Comparison of ENCODE assay signal across 26 cellular contexts in the genomic region with DNA sequence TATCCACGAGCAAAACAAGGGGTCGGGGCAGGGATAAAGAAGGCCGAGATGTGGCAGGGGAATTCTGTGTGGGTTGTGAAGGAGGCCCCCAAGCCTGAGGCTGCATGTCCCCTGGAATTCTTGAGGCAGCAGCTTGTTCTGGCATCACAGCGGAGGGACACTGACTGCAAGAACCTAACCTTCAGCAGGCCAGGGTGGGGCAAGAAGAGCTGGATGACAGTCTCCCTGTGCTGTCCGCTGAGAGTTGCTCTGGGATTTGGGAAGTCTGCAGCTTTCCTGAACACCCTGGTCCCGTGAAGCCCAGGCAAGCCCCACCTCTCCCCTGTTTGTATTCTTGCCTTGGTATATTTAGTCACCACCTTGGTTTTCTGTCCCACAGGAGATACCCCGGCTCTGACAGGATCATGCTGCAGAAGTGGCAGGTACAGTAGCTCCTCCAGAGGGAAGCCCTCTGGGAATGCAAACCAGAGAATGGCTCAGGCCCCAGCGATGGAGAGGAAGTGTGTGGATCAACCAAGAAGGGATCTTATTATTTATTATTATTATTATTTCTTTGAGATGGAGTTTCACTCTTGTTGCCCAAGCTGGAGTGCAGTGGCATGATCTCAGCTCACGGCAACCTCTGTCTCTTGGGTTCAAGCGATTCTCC. TPM values are rescaled to one million over a fixed set of nuclear protein-coding genes. Genes with fewer than 3 reads are reported as not detected.
A peak's percentile ranks its signal among the peaks of the same experiment; 100 is the strongest.
DNase-seq lines count a peak whose midpoint lies in the region; ATAC-seq and TF ChIP-seq lines count a peak whose summit lies in the region.
"Had no signal": no experiment of that assay in that cellular context is flagged by ENCODE, and none has a peak within 500 bp of the region (broad histone marks: within the 10 kb centered on the region; RNA-seq: fewer than 3 reads in every experiment).

No MANE protein-coding gene starts in this region.

- no peak overlapping the region for H2AK5ac ChIP-seq in H9 (ENCODE audit: insufficient read length, low read length)

- no CpG with 5 or more reads among the region's 10 CpGs for WGBS in H9 (ENCODE audit: extremely low coverage, insufficient read length, low lambda C conversion rate)

- H2BK20ac ChIP-seq in H9 (ENCODE audit: low read depth, low read length, poor library complexity, severe bottlenecking) = no peak overlapping the region

- H3K4me1 ChIP-seq in H9 (ENCODE audit: insufficient read depth, low read length) = no peaks in the 10 kb centered on the region
- H3K4me1 ChIP-seq: A549; BLaER1 treated with 17β-estradiol and CSF1 and Interleukin-3, amounts not matched to agents 10 nM and 100 nM had no signal

- no peaks in the 10 kb centered on the region for H3K79me1 ChIP-seq in H9 (ENCODE audit: insufficient read depth, low read depth, low read length, poor library complexity, severe bottlenecking)

- H4K5ac ChIP-seq in H9 (ENCODE audit: insufficient read length, low read depth, low read length) = no peak overlapping the region

- no peak overlapping the region for H4K91ac ChIP-seq in H9 (ENCODE audit: insufficient read length, low read depth, low read length)

- no peak overlapping the region for H2BK12ac ChIP-seq in H9 (ENCODE audit: insufficient read length, low read depth, low read length)

- H4K8ac ChIP-seq in H9 (replicated peaks; ENCODE audit: insufficient read length, low read depth, low read length) = no peak overlapping the region

- no peak overlapping the region for H2BK120ac ChIP-seq in H9 (ENCODE audit: low read depth, low read length, poor library complexity, severe bottlenecking)

- no peak overlapping the region for H3K18ac ChIP-seq in H9 (ENCODE audit: insufficient read length, low read depth, low read length)

- no peak overlapping the region for H3K27ac Mint-ChIP-seq in H9
- peak overlapping the region; percentile 50 for H3K27ac Mint-ChIP-seq in neural crest cell (ENCODE audit: unreplicated experiment)
- H3K27ac Mint-ChIP-seq in type B pancreatic cell = no peak overlapping the region
- H3K27ac Mint-ChIP-seq: GM23338 had no signal

- no peaks in the 10 kb centered on the region for H4K20me1 ChIP-seq in H9 (ENCODE audit: control insufficient read depth, insufficient read depth, insufficient read length)
- H4K20me1 ChIP-seq: BLaER1 treated with 17β-estradiol and CSF1 and Interleukin-3, amounts not matched to agents 10 nM and 100 nM had no signal

- no peak overlapping the region for H3K27ac ChIP-seq in H9 (ENCODE audit: insufficient read length, low read depth, low read length)
- no peak overlapping the region for H3K27ac ChIP-seq in coronary artery
- H3K27ac ChIP-seq: A549; BLaER1 treated with 17β-estradiol and CSF1 and Interleukin-3, amounts not matched to agents 10 nM and 100 nM; KMS-11 had no signal

- DNase-seq in H9 (peak; percentile 20), coronary artery (ENCODE audit: low spot score) (peak; percentile 55), neural crest cell (ENCODE audit: low read depth, low spot score) (no peak), type B pancreatic cell (ENCODE audit: extremely low spot score, unreplicated experiment) (peak; percentile 43), DMS53 (lab: John Stamatoyannopoulos, UW) (no peak), dermis blood vessel endothelial cell (no peak)
- DNase-seq: AML-193; CD4-positive, alpha-beta memory T cell; COR-L47; DMS79; EL; GDM1; HCEC 1CT; IMR-90; MM.1S; NCI-H2029; NCI-H446; NCI-H524 treated with DMSO at 0.1 percent for 48 hours; NCI-H774; SIG-M5 had no signal

- no peaks in the 10 kb centered on the region for H3K79me2 ChIP-seq in H9 (ENCODE audit: insufficient read depth, low read length)

- H3K27me3 Mint-ChIP-seq in H9 (ENCODE audit: low read depth) (peaks cover 4% of the 10 kb centered on the region; the same call in 1 of the 2 replicates), neural crest cell (ENCODE audit: low read depth) (peaks cover 2% of the 10 kb centered on the region), type B pancreatic cell (peaks cover 7% of the 10 kb centered on the region)

- H3K9ac ChIP-seq in H9 (ENCODE audit: extremely low read depth, insufficient read length, low read length) = no peak overlapping the region
- H3K9ac ChIP-seq: BLaER1 treated with 17β-estradiol and CSF1 and Interleukin-3, amounts not matched to agents 10 nM and 100 nM; KMS-11 had no signal

- H3K23me2 ChIP-seq in H9 (ENCODE audit: insufficient read length, low read depth, low read length, poor library complexity, severe bottlenecking) = peaks cover 1% of the 10 kb centered on the region

- H3K4me3 ChIP-seq in coronary artery = no peak overlapping the region
- H3K4me3 ChIP-seq: A549; BLaER1 treated with 17β-estradiol and CSF1 and Interleukin-3, amounts not matched to agents 10 nM and 100 nM; GM12878; GM23338 had no signal

- H3K9me3 Mint-ChIP-seq in H9 (no peaks in the 10 kb centered on the region), neural crest cell (no peaks in the 10 kb centered on the region), type B pancreatic cell (no peaks in the 10 kb centered on the region)
- H3K9me3 Mint-ChIP-seq: GM23338 had no signal

- H3K23ac ChIP-seq in H9 (ENCODE audit: insufficient read length, low read depth, low read length) = no peak overlapping the region

- no peak overlapping the region for H2BK5ac ChIP-seq in H9 (ENCODE audit: insufficient read length, low read length)

- no peak overlapping the region for H3K56ac ChIP-seq in H9 (ENCODE audit: insufficient read length, low read depth, low read length)

- no peak for TF ChIP-seq CTCF in H9 (conservative IDR thresholded peaks at IDR 0.05)
- TF ChIP-seq CTCF in coronary artery (IDR thresholded peaks at IDR 0.05) = no peak
- no peak for TF ChIP-seq CTCF in neural crest cell (conservative IDR thresholded peaks at IDR 0.05)
- TF ChIP-seq CTCF in type B pancreatic cell (conservative IDR thresholded peaks at IDR 0.05) = no peak

- H3K4me3 Mint-ChIP-seq in H9 = no peak overlapping the region
- H3K4me3 Mint-ChIP-seq in neural crest cell = no peak overlapping the region
- H3K4me3 Mint-ChIP-seq in type B pancreatic cell = no peak overlapping the region
- H3K4me3 Mint-ChIP-seq: CD4-positive, alpha-beta memory T cell; GM23338 had no signal

- H3T11ph ChIP-seq in H9 (ENCODE audit: low read length) = no peak overlapping the region

- H3K9me3 ChIP-seq in H9 (ENCODE audit: control insufficient read depth, low read depth, low read length) = no peaks in the 10 kb centered on the region
- H3K9me3 ChIP-seq: A549; BLaER1 treated with 17β-estradiol and CSF1 and Interleukin-3, amounts not matched to agents 10 nM and 100 nM had no signal

- H3K36me3 Mint-ChIP-seq in H9 (ENCODE audit: insufficient read depth in 1 of 3, low read depth in 3 of 3) (no peaks in the 10 kb centered on the region), neural crest cell (ENCODE audit: low read depth) (no peaks in the 10 kb centered on the region), type B pancreatic cell (no peaks in the 10 kb centered on the region)
- H3K36me3 Mint-ChIP-seq: CD4-positive, alpha-beta memory T cell had no signal

- H2AFZ ChIP-seq in H9 (ENCODE audit: low read length) = no peak overlapping the region
- H2AFZ ChIP-seq: GM23338 had no signal

- no peak overlapping the region for H2BK15ac ChIP-seq in H9 (ENCODE audit: low read depth, low read length)

- H3K4me1 Mint-ChIP-seq in H9 (peaks cover 3 to 8% of the 10 kb centered on the region in 2 experiments; a peak in 3 of 4 replicates), neural crest cell (peaks cover 12% of the 10 kb centered on the region), type B pancreatic cell (ENCODE audit: unreplicated experiment) (peaks cover 5% of the 10 kb centered on the region)
- H3K4me1 Mint-ChIP-seq: CD4-positive, alpha-beta memory T cell had no signal

- H3K14ac ChIP-seq in H9 (ENCODE audit: insufficient read depth, low read length) = no peak overlapping the region

- no peak overlapping the region for H3K4me2 ChIP-seq in H9 (ENCODE audit: insufficient read depth, insufficient read length, low read length)
- H3K4me2 ChIP-seq: A549; BLaER1 treated with 17β-estradiol and CSF1 and Interleukin-3, amounts not matched to agents 10 nM and 100 nM; GM23338; KMS-11 had no signal

- ATAC-seq in HG02938 (IDR thresholded peaks at IDR 0.05; ENCODE audit: unreplicated experiment) = no peak
- ATAC-seq: A549, GM12878, GM23338 had no signal

- no peak overlapping the region for H3K4ac ChIP-seq in H9 (ENCODE audit: low read depth, low read length)

- H3K27me3 ChIP-seq in H9 (ENCODE audit: insufficient read depth, low read length) = no peaks in the 10 kb centered on the region
- H3K27me3 ChIP-seq: BLaER1 treated with 17β-estradiol and CSF1 and Interleukin-3, amounts not matched to agents 10 nM and 100 nM had no signal

RNA-seq across cellular contexts. Expression of gene LRRC18, which starts 1.9 kb away (rescaled TPM):
- not detected in 2 replicates for total RNA-seq in H9 (2021)
- total RNA-seq in neural crest cell = not detected in 2 replicates
- not detected in 2 replicates for total RNA-seq in type B pancreatic cell (ENCODE audit: low replicate concordance)
- total RNA-seq in dermis blood vessel endothelial cell = not detected in 2 replicates
- total RNA-seq: CD4-positive, alpha-beta memory T cell; GM23338; IMR-90 had no signal

Comparison
In these comparisons a context has a peak if more than half of its experiments do, and no peak if none do; other contexts are left out.
1. DNase-seq: peak in H9 (single experiment), coronary artery (single experiment) and type B pancreatic cell (single experiment); none in neural crest cell (single experiment), DMS53 (single experiment) and dermis blood vessel endothelial cell (single experiment).